6 cellular contexts compared by ENCODE assay signal in genomic region chr18:45818765-45819164, GRCh38. TPM values are rescaled to one million over a fixed set of nuclear protein-coding genes. Genes with fewer than 3 reads are reported as not detected.
"Had no signal": no experiment of that assay in that cellular context is flagged by ENCODE, and none has a peak within 500 bp of the region (broad histone marks: within the 10 kb centered on the region; RNA-seq: fewer than 3 reads in every experiment).

No MANE protein-coding gene starts in this region.

RNA-seq across cellular contexts. Expression of gene SIGLEC15, which starts 6.7 kb away (rescaled TPM):
- total RNA-seq: colonic mucosa, dermis blood vessel endothelial cell, psoas muscle, skeletal muscle tissue, vagina had no signal
- polyA plus RNA-seq: neural cell, psoas muscle had no signal
